Comparison of ENCODE assay signal across 24 cellular contexts in genomic region chr2:30613001-30613400, GRCh38.
A peak's percentile ranks its signal among the peaks of the same experiment; 100 is the strongest.
DNase-seq lines count a peak whose midpoint lies in the region; ATAC-seq, FAIRE-seq and TF ChIP-seq lines count a peak whose summit lies in the region.
"Had no signal": no experiment of that assay in that cellular context is flagged by ENCODE, and none has a peak within 500 bp of the region (broad histone marks: within the 10 kb centered on the region; RNA-seq: fewer than 3 reads in every experiment).

No MANE protein-coding gene starts in this region.

- peaks cover 60% of the 10 kb centered on the region for H3K4me1 ChIP-seq in cardiac muscle cell (ENCODE audit: low read depth)
- peaks cover 39% of the 10 kb centered on the region for H3K4me1 ChIP-seq in left ventricle myocardium inferior
- H3K4me1 ChIP-seq: Peyer's patch had no signal

- H3K4me3 ChIP-seq in cardiac muscle cell, result no peak overlapping the region
- H3K4me3 ChIP-seq in left ventricle myocardium inferior, result no peak overlapping the region
- H3K4me3 ChIP-seq: gastrocnemius medialis, Peyer's patch, thyroid gland had no signal

- peak; percentile 46 for FAIRE-seq in urothelium cell line (lab: Jason Lieb, UNC)
- FAIRE-seq: bronchial epithelial cell, GM19239, H54 had no signal

- ATAC-seq in HG03469 (IDR thresholded peaks at IDR 0.05; ENCODE audit: unreplicated experiment) (no peak), GM18502 (IDR thresholded peaks at IDR 0.05; ENCODE audit: poor library complexity, unreplicated experiment) (no peak)
- ATAC-seq: activated CD4-positive, alpha-beta T cell treated with anti-CD3 and anti-CD28 coated beads for 36 hours; left lobe of liver had no signal

- intact Hi-C loops in left ventricle myocardium inferior (cut with micrococcal nuclease), result no loop called here

- no peaks in the 10 kb centered on the region for H3K9me3 ChIP-seq in cardiac muscle cell (ENCODE audit: low read depth)
- no peaks in the 10 kb centered on the region for H3K9me3 ChIP-seq in left ventricle myocardium inferior (replicated peaks)
- H3K9me3 ChIP-seq: gastrocnemius medialis, Peyer's patch, thyroid gland had no signal

- H3K27ac ChIP-seq in cardiac muscle cell (peak overlapping the region; percentile 90), left ventricle myocardium inferior (replicated peaks) (no peak overlapping the region)
- H3K27ac ChIP-seq: gastrocnemius medialis, Peyer's patch had no signal

- DNase-seq in cardiac muscle cell (ENCODE audit: low read depth in 1 of 2, low spot score in 1 of 2) (no peak), left ventricle myocardium inferior (no peak), NCI-H748 treated with DMSO at 0.1 percent for 48 hours (lab: John Stamatoyannopoulos, UW) (peak; percentile 24), left kidney (ENCODE audit: low read depth, low spot score) (peak; percentile 4), urothelium cell line (ENCODE audit: low spot score) (no peak)
- DNase-seq in activated CD8-positive, alpha-beta memory T cell treated with anti-CD3 and anti-CD28 coated beads, Interleukin-2, amount 50 U/mL, for 48 hours, result no peak
- DNase-seq: activated CD4-positive, alpha-beta T cell treated with anti-CD3 and anti-CD28 coated beads for 36 hours; activated effector memory CD4-positive, alpha-beta T cell treated with anti-CD3 and anti-CD28 coated beads, Interleukin-2, amount 50 U/mL, for 16 hours; activated naive CD8-positive, alpha-beta T cell treated with anti-CD3 and anti-CD28 coated beads for 36 hours; aorta; CD8-positive, alpha-beta memory T cell; DMS 273 treated with DMSO at 0.1 percent for 48 hours; gastrocnemius medialis; NCI-H1694 treated with DMSO at 0.1 percent for 48 hours; NCI-H524 treated with DMSO at 0.1 percent for 48 hours; Peyer's patch; stimulated activated CD4-positive, alpha-beta T cell treated with anti-CD3 and anti-CD28 coated beads, Interleukin-4, amount 100 ng/mL, for 24 hours; thyroid gland had no signal

- no peak for TF ChIP-seq CTCF in cardiac muscle cell (IDR thresholded peaks at IDR 0.05; ENCODE audit: low read depth, low read length)
- no peak for TF ChIP-seq CTCF in left ventricle myocardium inferior (IDR thresholded peaks at IDR 0.05; ENCODE audit: borderline replicate concordance)

- H3K36me3 ChIP-seq in cardiac muscle cell, result no peaks in the 10 kb centered on the region
- H3K36me3 ChIP-seq in left ventricle myocardium inferior, result no peaks in the 10 kb centered on the region
- H3K36me3 ChIP-seq: gastrocnemius medialis, Peyer's patch, thyroid gland had no signal

- H3K27me3 ChIP-seq in cardiac muscle cell (no peaks in the 10 kb centered on the region), left ventricle myocardium inferior (ENCODE audit: low read depth) (no peaks in the 10 kb centered on the region)
- H3K27me3 ChIP-seq: gastrocnemius medialis, Peyer's patch, thyroid gland had no signal

Comparison
In these comparisons a context has a peak if more than half of its experiments do, and no peak if none do; other contexts are left out.
1. DNase-seq: peak in NCI-H748 treated with DMSO at 0.1 percent for 48 hours (single experiment) and left kidney (single experiment); none in cardiac muscle cell (0 of 2), left ventricle myocardium inferior (single experiment), urothelium cell line (single experiment) and activated CD8-positive, alpha-beta memory T cell treated with anti-CD3 and anti-CD28 coated beads, Interleukin-2, amount 50 U/mL, for 48 hours (single experiment).